8 cellular contexts compared by ENCODE assay signal in genomic region chr2:119011162-119011909, GRCh38.
DNase-seq lines count a peak whose midpoint lies in the region; ATAC-seq and TF ChIP-seq lines count a peak whose summit lies in the region.

No MANE protein-coding gene starts in this region.

- H3K9ac ChIP-seq in HUES64 (ENCODE audit: low read depth, low read length) = no peak overlapping the region

- 15% methylated on average over 38 of the region's 38 CpGs for WGBS in HUES64
- 10 to 12% methylated on average over 35 to 38 of the region's 38 CpGs for WGBS in heart right ventricle, 2 donors

- no peaks in the 10 kb centered on the region for H3K36me3 ChIP-seq in HUES64 (ENCODE audit: insufficient read depth, low read length)
- H3K36me3 ChIP-seq in heart right ventricle = no peaks in the 10 kb centered on the region

- intact Hi-C loops in heart right ventricle (cut with DNase I) = loop anchor here in 9 of 10 donors (2.0 to 10.0 kb wide), 8 partner anchors 129 to 466 kb away; no protein-coding TSS in a partner anchor

- TF ChIP-seq CTCF in WI38 (IDR thresholded peaks at IDR 0.05; ENCODE audit: low read depth, low read length) (peak; percentile 31; the same call in 1 of the 2 replicates), heart right ventricle (IDR thresholded peaks at IDR 0.05) (peak; percentile 21 to 77 (median 65))

- peak; percentile 79 to 95 (median 92) for ATAC-seq in heart right ventricle

- H3K4me3 ChIP-seq in HUES64 (ENCODE audit: low read length) (peak overlapping the region; percentile 44), WI38 (ENCODE audit: low read depth, low read length) (no peak overlapping the region), heart right ventricle (peak overlapping the region in 2 of 10 donors; percentile 15 to 20)

- H3K27me3 ChIP-seq in HUES64 (ENCODE audit: insufficient read depth, low read length) = peaks cover 28% of the 10 kb centered on the region
- peaks cover 0 to 48% (median 34%) of the 10 kb centered on the region in 7 donors for H3K27me3 ChIP-seq in heart right ventricle

- H3K27ac ChIP-seq in HUES64 (ENCODE audit: low read depth, low read length) (no peak overlapping the region), heart right ventricle (no peak overlapping the region)

- H3K4me1 ChIP-seq in HUES64 (ENCODE audit: insufficient read depth, low read length) = no peaks in the 10 kb centered on the region
- peaks cover 0 to 7% (median 0%) of the 10 kb centered on the region in 9 donors for H3K4me1 ChIP-seq in heart right ventricle

- peak; percentile 35 for DNase-seq in NCI-H2196 (lab: John Stamatoyannopoulos, UW; ENCODE audit: unreplicated experiment)
- DNase-seq in NCI-H2196 treated with DMSO at 0.1 percent for 48 hours (lab: John Stamatoyannopoulos, UW; ENCODE audit: unreplicated experiment) = no peak
- peak; percentile 22 to 65 for DNase-seq in heart right ventricle
- peak; percentile 79 for DNase-seq in retina
- no peak for DNase-seq in SIG-M5 (lab: John Stamatoyannopoulos, UW)
- DNase-seq in stimulated activated CD4-positive, alpha-beta T cell treated with anti-CD3 and anti-CD28 coated beads, Interleukin-2, amount 100 ng/mL, for 48 hours = no peak

- H3K9me3 ChIP-seq in HUES64 (ENCODE audit: insufficient read depth, low read depth, low read length) = no peaks in the 10 kb centered on the region
- no peaks in the 10 kb centered on the region for H3K9me3 ChIP-seq in heart right ventricle

Comparison
In these comparisons a context has a peak if more than half of its experiments do, and no peak if none do; other contexts are left out.
1. DNase-seq: peak in NCI-H2196 (single experiment), heart right ventricle (2 of 2) and retina (single experiment); none in NCI-H2196 treated with DMSO at 0.1 percent for 48 hours (single experiment), SIG-M5 (single experiment) and stimulated activated CD4-positive, alpha-beta T cell treated with anti-CD3 and anti-CD28 coated beads, Interleukin-2, amount 100 ng/mL, for 48 hours (0 of 2).